In genomic region chr11:83035070-83035854, GRCh38 we compare ENCODE assay signal across 9 cellular contexts. TPM values are rescaled to one million over a fixed set of nuclear protein-coding genes. Genes with fewer than 3 reads are reported as not detected.
DNase-seq lines count a peak whose midpoint lies in the region; ATAC-seq, FAIRE-seq and TF ChIP-seq lines count a peak whose summit lies in the region.
"Had no signal": no experiment of that assay in that cellular context is flagged by ENCODE, and none has a peak within 500 bp of the region (broad histone marks: within the 10 kb centered on the region; RNA-seq: fewer than 3 reads in every experiment).

No MANE protein-coding gene starts in this region.

- peaks cover 56% of the 10 kb centered on the region for H3K79me2 ChIP-seq in astrocyte (ENCODE audit: insufficient read depth, low read length)

- H3K4me3 Mint-ChIP-seq in astrocyte (ENCODE audit: unreplicated experiment), result no peak overlapping the region
- H3K4me3 Mint-ChIP-seq in nephron progenitor cell, result no peak overlapping the region

- H3K27ac Mint-ChIP-seq in astrocyte (ENCODE audit: unreplicated experiment), result peak overlapping the region; percentile 50
- peak overlapping the region; percentile 24 for H3K27ac Mint-ChIP-seq in nephron progenitor cell

- no peak overlapping the region for H3K4me3 ChIP-seq in astrocyte (ENCODE audit: insufficient read depth, low read depth, low read length)

- no peak for TF ChIP-seq CTCF in astrocyte (IDR thresholded peaks at IDR 0.05; ENCODE audit: insufficient read depth, low read depth, low read length)
- no peak for TF ChIP-seq CTCF in nephron progenitor cell (IDR thresholded peaks at IDR 0.05)

- H3K27me3 Mint-ChIP-seq in astrocyte (ENCODE audit: low read depth, unreplicated experiment), result no peaks in the 10 kb centered on the region
- no peaks in the 10 kb centered on the region for H3K27me3 Mint-ChIP-seq in nephron progenitor cell (ENCODE audit: low read depth, poor library complexity)

- H3K36me3 Mint-ChIP-seq in astrocyte (ENCODE audit: low read depth, unreplicated experiment) (peaks cover 8% of the 10 kb centered on the region), nephron progenitor cell (ENCODE audit: low read depth) (peaks cover 9% of the 10 kb centered on the region)

- H3K4me1 Mint-ChIP-seq in astrocyte (ENCODE audit: low read depth, unreplicated experiment) (peaks cover 42% of the 10 kb centered on the region), nephron progenitor cell (peaks cover 50% of the 10 kb centered on the region)

- H3K9ac ChIP-seq in astrocyte (ENCODE audit: low read length), result no peak overlapping the region

- no peak overlapping the region for H2AFZ ChIP-seq in astrocyte (ENCODE audit: low read depth, low read length)

- H3K9me3 ChIP-seq in astrocyte (ENCODE audit: insufficient read depth, low read depth, low read length), result no peaks in the 10 kb centered on the region
- H3K9me3 ChIP-seq: neutrophil had no signal

- H3K36me3 ChIP-seq in astrocyte (ENCODE audit: insufficient read depth, low read length), result no peaks in the 10 kb centered on the region
- H3K36me3 ChIP-seq: neutrophil had no signal

- no peak overlapping the region for H3K4me2 ChIP-seq in astrocyte (ENCODE audit: low read length)

- FAIRE-seq in astrocyte (lab: Jason Lieb, UNC), result no peak

- ATAC-seq in GM18861 (IDR thresholded peaks at IDR 0.05; ENCODE audit: unreplicated experiment) (peak; percentile 68), HG03139 (IDR thresholded peaks at IDR 0.05; ENCODE audit: unreplicated experiment) (peak; percentile 60)

- H4K20me1 ChIP-seq in astrocyte (ENCODE audit: insufficient read depth, low read length), result peaks cover 42% of the 10 kb centered on the region

- no peak for DNase-seq in astrocyte (ENCODE audit: low read depth)
- DNase-seq in nephron progenitor cell, result no peak
- DNase-seq in activated effector memory CD4-positive, alpha-beta T cell treated with Interleukin-2 at 50 U/mL for 16 hours, result no peak
- no peak for DNase-seq in stimulated activated CD4-positive, alpha-beta T cell treated with anti-CD3 and anti-CD28 coated beads, Interleukin-4, amount 100 ng/mL, for 4 hours
- no peak for DNase-seq in NOMO-1 treated with dmso at 0.1 percent for 144 hours (lab: John Stamatoyannopoulos, UW; ENCODE audit: unreplicated experiment)
- DNase-seq in amygdala (lab: John Stamatoyannopoulos, UW), result no peak

- H3K4me1 ChIP-seq in astrocyte (ENCODE audit: insufficient read depth, low read length), result peaks cover 27% of the 10 kb centered on the region

- H3K27ac ChIP-seq in astrocyte (ENCODE audit: low read depth, low read length), result no peak overlapping the region
- H3K27ac ChIP-seq: neutrophil had no signal

- H3K27me3 ChIP-seq in astrocyte (ENCODE audit: insufficient read depth, low read length), result no peaks in the 10 kb centered on the region
- H3K27me3 ChIP-seq: neutrophil had no signal

- H3K9me3 Mint-ChIP-seq in astrocyte (ENCODE audit: unreplicated experiment) (no peaks in the 10 kb centered on the region), nephron progenitor cell (no peaks in the 10 kb centered on the region)

RNA-seq across cellular contexts. Expression of gene RAB30, which starts 36.4 kb away (rescaled TPM):
- 35.5 and 40.0 TPM in 2 replicates for total RNA-seq in astrocyte
